Comparison of ENCODE assay signal across 13 cellular contexts in genomic region chr5:922041-922744, GRCh38. TPM values are rescaled to one million over a fixed set of nuclear protein-coding genes. Genes with fewer than 3 reads are reported as not detected.
DNase-seq lines count a peak whose midpoint lies in the region; ATAC-seq and TF ChIP-seq lines count a peak whose summit lies in the region.
"Had no signal": no experiment of that assay in that cellular context is flagged by ENCODE, and none has a peak within 500 bp of the region (broad histone marks: within the 10 kb centered on the region; RNA-seq: fewer than 3 reads in every experiment).

No MANE protein-coding gene starts in this region.

- no peaks in the 10 kb centered on the region for H3K9me3 Mint-ChIP-seq in osteocyte (ENCODE audit: unreplicated experiment)
- no peaks in the 10 kb centered on the region for H3K9me3 Mint-ChIP-seq in type B pancreatic cell

- TF ChIP-seq CTCF in osteocyte (IDR thresholded peaks at IDR 0.05) (no peak), type B pancreatic cell (conservative IDR thresholded peaks at IDR 0.05) (no peak)

- intact Hi-C loops in left cardiac atrium (cut with DNase I), result loop anchor here (5.0 to 10.0 kb wide), 4 partner anchors 73 to 250 kb away; no protein-coding TSS in a partner anchor

- H3K27me3 Mint-ChIP-seq in osteocyte (ENCODE audit: unreplicated experiment), result no peaks in the 10 kb centered on the region
- peaks cover 30% of the 10 kb centered on the region for H3K27me3 Mint-ChIP-seq in type B pancreatic cell

- DNase-seq in activated effector memory CD4-positive, alpha-beta T cell treated with anti-CD3 and anti-CD28 coated beads, Interleukin-2, amount 50 U/mL, for 16 hours, result peak; percentile 44
- no peak for DNase-seq in activated effector memory CD4-positive, alpha-beta T cell treated with Interleukin-2 at 50 U/mL for 16 hours
- DNase-seq in osteocyte (ENCODE audit: extremely low spot score, unreplicated experiment) (peak; percentile 78), type B pancreatic cell (ENCODE audit: extremely low spot score, unreplicated experiment) (peak; percentile 58), left cardiac atrium (no peak), NCI-H1417 treated with DMSO at 0.1 percent for 48 hours (lab: John Stamatoyannopoulos, UW) (no peak), GOT3 (lab: John Stamatoyannopoulos, UW) (no peak)
- DNase-seq: 8988T; CD4-positive, CD25-positive, alpha-beta regulatory T cell; DMS53; GM23248; H7; IMR-90 had no signal

- ATAC-seq in left cardiac atrium, result no peak

- no peak overlapping the region for H3K27ac Mint-ChIP-seq in osteocyte (ENCODE audit: unreplicated experiment)
- no peak overlapping the region for H3K27ac Mint-ChIP-seq in type B pancreatic cell

- no peak overlapping the region for H3K4me3 Mint-ChIP-seq in osteocyte (ENCODE audit: unreplicated experiment)
- no peak overlapping the region for H3K4me3 Mint-ChIP-seq in type B pancreatic cell
- H3K4me3 Mint-ChIP-seq: CD4-positive, CD25-positive, alpha-beta regulatory T cell had no signal

- peaks cover 3% of the 10 kb centered on the region for H3K4me1 Mint-ChIP-seq in osteocyte (ENCODE audit: unreplicated experiment)
- peaks cover 8% of the 10 kb centered on the region for H3K4me1 Mint-ChIP-seq in type B pancreatic cell (ENCODE audit: unreplicated experiment)

- peaks cover 5% of the 10 kb centered on the region for H3K36me3 Mint-ChIP-seq in osteocyte (ENCODE audit: unreplicated experiment)
- H3K36me3 Mint-ChIP-seq in type B pancreatic cell, result no peaks in the 10 kb centered on the region
- H3K36me3 Mint-ChIP-seq: CD4-positive, CD25-positive, alpha-beta regulatory T cell had no signal

RNA-seq across cellular contexts. Expression of gene TRIP13, which starts 29.5 kb away (rescaled TPM):
- total RNA-seq in osteocyte (4.1 and 6.9 TPM in 2 replicates), type B pancreatic cell (ENCODE audit: low replicate concordance) (9.3 and 18.2 TPM in 2 replicates), left cardiac atrium (1 to 10 TPM in 1 of 2 donors, under 1 TPM in 1; 0.88 to 1.1 TPM)

RNA-seq across cellular contexts. Expression of gene BRD9, which starts 29.6 kb away (rescaled TPM):
- 38.2 and 39.4 TPM in 2 replicates for total RNA-seq in osteocyte
- total RNA-seq in type B pancreatic cell (ENCODE audit: low replicate concordance), result 38.2 and 55.6 TPM in 2 replicates
- 10 to 100 TPM; 26.8 to 39.3 TPM for total RNA-seq in left cardiac atrium

Comparison
In these comparisons a context has a peak if more than half of its experiments do, and no peak if none do; other contexts are left out.
1. DNase-seq: peak in activated effector memory CD4-positive, alpha-beta T cell treated with anti-CD3 and anti-CD28 coated beads, Interleukin-2, amount 50 U/mL, for 16 hours (single experiment), osteocyte (single experiment) and type B pancreatic cell (single experiment); none in activated effector memory CD4-positive, alpha-beta T cell treated with Interleukin-2 at 50 U/mL for 16 hours (single experiment), left cardiac atrium (single experiment), NCI-H1417 treated with DMSO at 0.1 percent for 48 hours (single experiment) and GOT3 (single experiment).